ENCODE assay signal across 8 cellular contexts in genomic region chr2:120344214-120344990, GRCh38. TPM values are rescaled to one million over a fixed set of nuclear protein-coding genes. Genes with fewer than 3 reads are reported as not detected.
A peak's percentile ranks its signal among the peaks of the same experiment; 100 is the strongest.
DNase-seq lines count a peak whose midpoint lies in the region; ATAC-seq and TF ChIP-seq lines count a peak whose summit lies in the region.

No MANE protein-coding gene starts in this region.

- H3K36me3 ChIP-seq in esophagus muscularis mucosa (peaks cover 0 to 6% (median 0%) of the 10 kb centered on the region in 4 donors), ovary (no peaks in the 10 kb centered on the region)

- TF ChIP-seq EP300 in esophagus muscularis mucosa (IDR thresholded peaks at IDR 0.05) (no peak), ovary (IDR thresholded peaks at IDR 0.05) (no peak)

- peak; percentile 38 for DNase-seq in DMS53 treated with DMSO at 0.1 percent for 48 hours (lab: John Stamatoyannopoulos, UW; ENCODE audit: unreplicated experiment)
- peak; percentile 64 for DNase-seq in NCI-H69 (lab: John Stamatoyannopoulos, UW)
- DNase-seq in esophagus muscularis mucosa (ENCODE audit: extremely low spot score): no peak
- peak in 3 of 5 donors; percentile 20 to 44 (median 36) for DNase-seq in ovary
- no peak for DNase-seq in DMS114 treated with DMSO at 0.1 percent for 48 hours (lab: John Stamatoyannopoulos, UW; ENCODE audit: unreplicated experiment)
- no peak for DNase-seq in cerebellum (ENCODE audit: low spot score)

- H3K9me3 ChIP-seq in esophagus muscularis mucosa (no peaks in the 10 kb centered on the region), ovary (no peaks in the 10 kb centered on the region)

- H3K27me3 ChIP-seq in esophagus muscularis mucosa (peaks cover 0 to 97% (median 53%) of the 10 kb centered on the region in 4 donors), ovary (no peaks in the 10 kb centered on the region)

- H3K4me1 ChIP-seq in esophagus muscularis mucosa (peaks cover 36 to 50% (median 46%) of the 10 kb centered on the region in 4 donors), ovary (ENCODE audit: insufficient read depth) (peaks cover 10% of the 10 kb centered on the region)

- H3K4me3 ChIP-seq in esophagus muscularis mucosa (peak overlapping the region; percentile 60 to 70 (median 62)), ovary (peak overlapping the region; percentile 49)

- intact Hi-C loops in esophagus muscularis mucosa (cut with DNase I): loop anchor here (5.0 to 10.0 kb wide), 2 partner anchors 208 to 730 kb away; no protein-coding TSS in a partner anchor
- intact Hi-C loops in ovary (cut with DNase I): loop anchor here (2.0 to 10.0 kb wide), 6 partner anchors 180 to 743 kb away; no protein-coding TSS in a partner anchor

- 3% methylated on average over 35 of the region's 79 CpGs for WGBS in esophagus muscularis mucosa
- WGBS in ovary, 3 donors: 1 to 2% (median 1%) methylated on average over 54 to 79 of the region's 79 CpGs

- ATAC-seq in HG03045 (IDR thresholded peaks at IDR 0.05; ENCODE audit: unreplicated experiment): no peak
- no peak for ATAC-seq in HG03520 (IDR thresholded peaks at IDR 0.05; ENCODE audit: unreplicated experiment)

- TF ChIP-seq POLR2A in esophagus muscularis mucosa (IDR thresholded peaks at IDR 0.05; ENCODE audit: low read depth) (no peak), ovary (IDR thresholded peaks at IDR 0.05) (no peak)

- H3K27ac ChIP-seq in esophagus muscularis mucosa (replicated peaks in 1 of 4): peak overlapping the region in 3 of 4 donors; percentile 34 to 60 (median 51)
- no peak overlapping the region for H3K27ac ChIP-seq in ovary

- no peak for TF ChIP-seq CTCF in esophagus muscularis mucosa (IDR thresholded peaks at IDR 0.05)
- TF ChIP-seq CTCF in ovary (IDR thresholded peaks at IDR 0.05): peak in 1 of 3 donors; percentile 7

RNA-seq across cellular contexts. Expression of gene INHBB, which starts 1.5 kb away (rescaled TPM):
- total RNA-seq in esophagus muscularis mucosa (10 to 100 TPM in 1 of 4 donors, 1 to 10 TPM in 3; 1.2 to 13.9 (median 7.2) TPM), ovary (1 to 10 TPM; 1.1 to 4.8 (median 3.5) TPM), cerebellum (6.1 TPM)
- polyA plus RNA-seq in ovary: 1 to 10 TPM; 4.8 to 6.9 TPM

Comparison
In these comparisons a context has a peak if more than half of its experiments do, and no peak if none do; other contexts are left out.
1. DNase-seq: peak in DMS53 treated with DMSO at 0.1 percent for 48 hours (single experiment), NCI-H69 (single experiment) and ovary (3 of 5); none in esophagus muscularis mucosa (single experiment), DMS114 treated with DMSO at 0.1 percent for 48 hours (single experiment) and cerebellum (single experiment).
2. H3K27ac ChIP-seq: peak in esophagus muscularis mucosa (3 of 4); none in ovary (0 of 2).